Comparison of ENCODE assay signal across 16 cellular contexts in the genomic region with DNA sequence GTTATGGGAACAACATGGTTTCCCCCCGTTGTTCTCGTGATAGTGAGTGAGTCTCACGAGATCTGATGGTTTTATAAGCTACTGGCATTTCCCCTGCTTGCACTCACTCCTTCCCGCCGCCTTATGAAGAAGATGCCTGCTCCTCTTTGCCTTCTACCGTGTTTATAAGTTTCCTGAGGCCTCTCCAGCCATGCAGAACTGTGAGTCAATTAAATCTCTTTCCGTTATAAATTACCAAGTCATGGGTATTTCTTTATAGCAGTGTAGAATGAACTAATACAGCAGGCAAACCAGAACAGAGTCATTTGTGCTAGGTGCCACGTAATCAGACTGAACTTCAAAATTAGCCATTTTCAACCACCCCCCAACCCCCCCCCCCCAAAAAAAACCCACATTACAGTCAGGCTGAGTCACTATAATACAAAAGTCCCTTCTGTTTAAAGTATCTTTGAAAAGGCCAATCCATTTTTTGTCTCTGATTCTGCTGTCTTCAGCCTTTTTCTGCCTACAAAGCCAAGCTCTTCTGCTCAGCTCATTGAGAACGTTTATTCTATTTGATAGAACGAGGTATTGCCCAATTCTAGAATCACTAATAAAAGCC.
A peak's percentile ranks its signal among the peaks of the same experiment; 100 is the strongest.
DNase-seq lines count a peak whose midpoint lies in the region; ATAC-seq and FAIRE-seq lines count a peak whose summit lies in the region.
"Had no signal": no experiment of that assay in that cellular context is flagged by ENCODE, and none has a peak within 500 bp of the region (broad histone marks: within the 10 kb centered on the region; RNA-seq: fewer than 3 reads in every experiment).

No MANE protein-coding gene starts in this region.

- H3K4me3 Mint-ChIP-seq in stimulated activated effector memory CD8-positive, alpha-beta T cell treated with anti-CD3 and anti-CD28 coated beads, Interleukin-12 subunit alpha, Interleukin-12 subunit beta, amount 100 ng/mL, for 72 hours, result no peak overlapping the region
- H3K4me3 Mint-ChIP-seq: activated CD4-positive, alpha-beta T cell treated with anti-CD3 and anti-CD28 coated beads for 36 hours; T-helper 17 cell had no signal

- no peaks in the 10 kb centered on the region for H3K9me3 Mint-ChIP-seq in stimulated activated effector memory CD8-positive, alpha-beta T cell treated with anti-CD3 and anti-CD28 coated beads, Interleukin-12 subunit alpha, Interleukin-12 subunit beta, amount 100 ng/mL, for 72 hours

- DNase-seq in EL, result peak; percentile 74
- peak; percentile 97 for DNase-seq in RCC 7860 (ENCODE audit: low spot score)
- DNase-seq in fibroblast of gingiva (ENCODE audit: low read depth), result peak; percentile 15
- no peak for DNase-seq in stimulated activated effector memory CD8-positive, alpha-beta T cell treated with anti-CD3 and anti-CD28 coated beads, Interleukin-12 subunit alpha, Interleukin-12 subunit beta, amount 100 ng/mL, for 72 hours (ENCODE audit: low spot score in 2 of 2)
- no peak for DNase-seq in stimulated activated CD4-positive, alpha-beta T cell treated with anti-CD3 and anti-CD28 coated beads, Interleukin-4, amount 100 ng/mL, for 24 hours
- DNase-seq in NCI-H226, result no peak
- no peak for DNase-seq in putamen (ENCODE audit: low spot score)
- DNase-seq: activated CD4-positive, alpha-beta T cell treated with anti-CD3 and anti-CD28 coated beads for 36 hours; activated T-cell treated with anti-CD3 and anti-CD28 coated beads for 4 hours; COR-L47; GOT3; left cardiac atrium; NCI-H2081 treated with DMSO at 0.1 percent for 48 hours; stimulated activated CD4-positive, alpha-beta T cell treated with anti-CD3 and anti-CD28 coated beads, Interleukin-12 subunit alpha, Interleukin-12 subunit beta, amount 100 ng/mL, for 4 hours; T-helper 17 cell had no signal

- no peaks in the 10 kb centered on the region for H3K36me3 Mint-ChIP-seq in stimulated activated effector memory CD8-positive, alpha-beta T cell treated with anti-CD3 and anti-CD28 coated beads, Interleukin-12 subunit alpha, Interleukin-12 subunit beta, amount 100 ng/mL, for 72 hours
- H3K36me3 Mint-ChIP-seq: activated naive CD4-positive, alpha-beta T cell treated with anti-CD3 and anti-CD28 coated beads, Interleukin-2, amount 50 U/mL, for 72 hours had no signal

- H3K4me1 Mint-ChIP-seq in stimulated activated effector memory CD8-positive, alpha-beta T cell treated with anti-CD3 and anti-CD28 coated beads, Interleukin-12 subunit alpha, Interleukin-12 subunit beta, amount 100 ng/mL, for 72 hours, result no peaks in the 10 kb centered on the region
- H3K4me1 Mint-ChIP-seq: activated CD4-positive, alpha-beta T cell treated with anti-CD3 and anti-CD28 coated beads for 36 hours; T-helper 17 cell had no signal

- peak; percentile 45 for ATAC-seq in stimulated activated effector memory CD8-positive, alpha-beta T cell treated with anti-CD3 and anti-CD28 coated beads, Interleukin-12 subunit alpha, Interleukin-12 subunit beta, amount 100 ng/mL, for 72 hours
- ATAC-seq: activated CD4-positive, alpha-beta T cell treated with anti-CD3 and anti-CD28 coated beads for 36 hours; activated naive CD4-positive, alpha-beta T cell treated with anti-CD3 and anti-CD28 coated beads, Interleukin-2, amount 50 U/mL, for 72 hours; left cardiac atrium; T-helper 17 cell had no signal

- no peak overlapping the region for H3K27ac Mint-ChIP-seq in stimulated activated effector memory CD8-positive, alpha-beta T cell treated with anti-CD3 and anti-CD28 coated beads, Interleukin-12 subunit alpha, Interleukin-12 subunit beta, amount 100 ng/mL, for 72 hours
- H3K27ac Mint-ChIP-seq: activated CD4-positive, alpha-beta T cell treated with anti-CD3 and anti-CD28 coated beads for 36 hours; activated naive CD4-positive, alpha-beta T cell treated with anti-CD3 and anti-CD28 coated beads, Interleukin-2, amount 50 U/mL, for 72 hours; T-helper 17 cell had no signal

- FAIRE-seq in RCC 7860 (lab: Jason Lieb, UNC), result peak; percentile 95

Comparison
In these comparisons a context has a peak if more than half of its experiments do, and no peak if none do; other contexts are left out.
1. DNase-seq: peak in EL (single experiment), RCC 7860 (single experiment) and fibroblast of gingiva (single experiment); none in stimulated activated effector memory CD8-positive, alpha-beta T cell treated with anti-CD3 and anti-CD28 coated beads, Interleukin-12 subunit alpha, Interleukin-12 subunit beta, amount 100 ng/mL, for 72 hours (0 of 2), stimulated activated CD4-positive, alpha-beta T cell treated with anti-CD3 and anti-CD28 coated beads, Interleukin-4, amount 100 ng/mL, for 24 hours (single experiment), NCI-H226 (single experiment) and putamen (single experiment).